ENCODE assay signal across 2 cellular contexts in the genomic region with DNA sequence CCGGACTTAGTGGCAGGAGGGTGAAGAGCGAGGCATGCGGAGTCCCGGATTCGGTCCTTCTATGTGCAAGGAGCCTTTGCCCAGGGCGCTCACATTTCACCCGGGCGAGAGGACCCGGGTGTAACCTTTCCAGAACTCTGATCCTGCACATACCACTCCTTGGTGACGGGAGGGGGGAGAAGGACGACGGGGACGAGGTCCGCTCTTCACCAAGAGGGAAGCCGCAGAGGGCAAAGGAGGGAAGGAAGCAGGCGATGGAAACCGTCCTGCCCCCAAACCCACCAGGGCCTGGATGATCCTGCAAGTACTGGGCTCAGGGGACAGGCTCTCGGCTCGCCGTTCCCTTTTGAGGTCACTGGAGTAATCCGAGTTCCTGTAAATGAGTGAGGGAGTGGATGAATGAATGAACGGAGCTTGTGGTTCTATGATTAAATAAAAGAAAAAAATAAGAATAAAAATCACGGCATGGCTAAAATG.
TF ChIP-seq lines count a peak whose summit lies in the region.

No MANE protein-coding gene starts in this region.

TF ChIP-seq in A549, 52 proteins besides CTCF, POLR2A, EP300 and RAD21:
- TF ChIP-seq MAFK (IDR thresholded peaks at IDR 0.05; ENCODE audit: partially characterized antibody) (no peak), ESRRA (IDR thresholded peaks at IDR 0.05; ENCODE audit: borderline replicate concordance, low read length) (no peak), TFCP2L1 (CRISPR knock-in tag; IDR thresholded peaks at IDR 0.05) (no peak), GATA3 (IDR thresholded peaks at IDR 0.05; ENCODE audit: borderline replicate concordance) (no peak), TP53 (CRISPR knock-in tag; IDR thresholded peaks at IDR 0.05) (no peak), ZSCAN20 (CRISPR knock-in tag; IDR thresholded peaks at IDR 0.05) (no peak), CHD2 (IDR thresholded peaks at IDR 0.05; ENCODE audit: low read length, partially characterized antibody) (no peak), MAX (IDR thresholded peaks at IDR 0.05) (no peak), ZNF302 (CRISPR knock-in tag; IDR thresholded peaks at IDR 0.05) (no peak), KDM5A (IDR thresholded peaks at IDR 0.05) (no peak), NFE2L2 (conservative IDR thresholded peaks at IDR 0.05; ENCODE audit: low read length) (no peak)
- TF ChIP-seq, protein P1, sequence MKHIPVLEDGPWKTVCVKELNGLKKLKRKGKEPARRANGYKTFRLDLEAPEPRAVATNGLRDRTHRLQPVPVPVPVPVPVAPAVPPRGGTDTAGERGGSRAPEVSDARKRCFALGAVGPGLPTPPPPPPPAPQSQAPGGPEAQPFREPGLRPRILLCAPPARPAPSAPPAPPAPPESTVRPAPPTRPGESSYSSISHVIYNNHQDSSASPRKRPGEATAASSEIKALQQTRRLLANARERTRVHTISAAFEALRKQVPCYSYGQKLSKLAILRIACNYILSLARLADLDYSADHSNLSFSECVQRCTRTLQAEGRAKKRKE (CRISPR knock-in tag; IDR thresholded peaks at IDR 0.05; ENCODE audit: low read depth): no peak
- TF ChIP-seq, protein P2, sequence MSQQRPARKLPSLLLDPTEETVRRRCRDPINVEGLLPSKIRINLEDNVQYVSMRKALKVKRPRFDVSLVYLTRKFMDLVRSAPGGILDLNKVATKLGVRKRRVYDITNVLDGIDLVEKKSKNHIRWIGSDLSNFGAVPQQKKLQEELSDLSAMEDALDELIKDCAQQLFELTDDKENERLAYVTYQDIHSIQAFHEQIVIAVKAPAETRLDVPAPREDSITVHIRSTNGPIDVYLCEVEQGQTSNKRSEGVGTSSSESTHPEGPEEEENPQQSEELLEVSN (IDR thresholded peaks at IDR 0.05; ENCODE audit: borderline replicate concordance, low read depth): no peak
- TF ChIP-seq, protein P3, sequence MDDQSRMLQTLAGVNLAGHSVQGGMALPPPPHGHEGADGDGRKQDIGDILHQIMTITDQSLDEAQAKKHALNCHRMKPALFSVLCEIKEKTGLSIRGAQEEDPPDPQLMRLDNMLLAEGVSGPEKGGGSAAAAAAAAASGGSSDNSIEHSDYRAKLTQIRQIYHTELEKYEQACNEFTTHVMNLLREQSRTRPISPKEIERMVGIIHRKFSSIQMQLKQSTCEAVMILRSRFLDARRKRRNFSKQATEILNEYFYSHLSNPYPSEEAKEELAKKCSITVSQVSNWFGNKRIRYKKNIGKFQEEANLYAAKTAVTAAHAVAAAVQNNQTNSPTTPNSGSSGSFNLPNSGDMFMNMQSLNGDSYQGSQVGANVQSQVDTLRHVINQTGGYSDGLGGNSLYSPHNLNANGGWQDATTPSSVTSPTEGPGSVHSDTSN (IDR thresholded peaks at IDR 0.05): no peak
- TF ChIP-seq, protein P4, sequence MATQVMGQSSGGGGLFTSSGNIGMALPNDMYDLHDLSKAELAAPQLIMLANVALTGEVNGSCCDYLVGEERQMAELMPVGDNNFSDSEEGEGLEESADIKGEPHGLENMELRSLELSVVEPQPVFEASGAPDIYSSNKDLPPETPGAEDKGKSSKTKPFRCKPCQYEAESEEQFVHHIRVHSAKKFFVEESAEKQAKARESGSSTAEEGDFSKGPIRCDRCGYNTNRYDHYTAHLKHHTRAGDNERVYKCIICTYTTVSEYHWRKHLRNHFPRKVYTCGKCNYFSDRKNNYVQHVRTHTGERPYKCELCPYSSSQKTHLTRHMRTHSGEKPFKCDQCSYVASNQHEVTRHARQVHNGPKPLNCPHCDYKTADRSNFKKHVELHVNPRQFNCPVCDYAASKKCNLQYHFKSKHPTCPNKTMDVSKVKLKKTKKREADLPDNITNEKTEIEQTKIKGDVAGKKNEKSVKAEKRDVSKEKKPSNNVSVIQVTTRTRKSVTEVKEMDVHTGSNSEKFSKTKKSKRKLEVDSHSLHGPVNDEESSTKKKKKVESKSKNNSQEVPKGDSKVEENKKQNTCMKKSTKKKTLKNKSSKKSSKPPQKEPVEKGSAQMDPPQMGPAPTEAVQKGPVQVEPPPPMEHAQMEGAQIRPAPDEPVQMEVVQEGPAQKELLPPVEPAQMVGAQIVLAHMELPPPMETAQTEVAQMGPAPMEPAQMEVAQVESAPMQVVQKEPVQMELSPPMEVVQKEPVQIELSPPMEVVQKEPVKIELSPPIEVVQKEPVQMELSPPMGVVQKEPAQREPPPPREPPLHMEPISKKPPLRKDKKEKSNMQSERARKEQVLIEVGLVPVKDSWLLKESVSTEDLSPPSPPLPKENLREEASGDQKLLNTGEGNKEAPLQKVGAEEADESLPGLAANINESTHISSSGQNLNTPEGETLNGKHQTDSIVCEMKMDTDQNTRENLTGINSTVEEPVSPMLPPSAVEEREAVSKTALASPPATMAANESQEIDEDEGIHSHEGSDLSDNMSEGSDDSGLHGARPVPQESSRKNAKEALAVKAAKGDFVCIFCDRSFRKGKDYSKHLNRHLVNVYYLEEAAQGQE (IDR thresholded peaks at IDR 0.05): no peak
TF ChIP-seq in A549: peak in this region for 0.

TF ChIP-seq in IMR-90, 13 proteins besides CTCF, POLR2A, EP300 and RAD21:
- TF ChIP-seq CHD1 (IDR thresholded peaks at IDR 0.05; ENCODE audit: low read depth, low read length): no peak
- TF ChIP-seq RFX5 (IDR thresholded peaks at IDR 0.05; ENCODE audit: low read depth, low read length): no peak
- no peak for TF ChIP-seq MAFK (IDR thresholded peaks at IDR 0.05; ENCODE audit: low read depth, low read length)
- TF ChIP-seq MXI1 (IDR thresholded peaks at IDR 0.05; ENCODE audit: borderline replicate concordance, low read depth, low read length): no peak
- no peak for TF ChIP-seq FOS (IDR thresholded peaks at IDR 0.05; ENCODE audit: low read depth, low read length)
- TF ChIP-seq MAZ (IDR thresholded peaks at IDR 0.05; ENCODE audit: borderline replicate concordance, low read depth, low read length): no peak
